In genomic region chr19:44613295-44614168, GRCh38 we compare ENCODE assay signal across 1 cellular context.
TF ChIP-seq lines count a peak whose summit lies in the region.

TSS of gene IGSF23 (plus strand) at chr19:44613563. CDS start at chr19:44613646, 83 bp downstream.

TF ChIP-seq in HepG2, 621 proteins besides CTCF, POLR2A, EP300 and RAD21 (continued from another document and continues in another):
- TF ChIP-seq FOXO4 (CRISPR knock-in tag; conservative IDR thresholded peaks at IDR 0.05) = no peak
- no peak for TF ChIP-seq ZNF619 (CRISPR knock-in tag; IDR thresholded peaks at IDR 0.05)
- peak; percentile 91 for TF ChIP-seq ZNF276 (CRISPR knock-in tag; IDR thresholded peaks at IDR 0.05; ENCODE audit: low read depth)
- peak; percentile 23; the same call in 1 of the 2 replicates for TF ChIP-seq THRA (CRISPR knock-in tag; IDR thresholded peaks at IDR 0.05; ENCODE audit: borderline replicate concordance)
- TF ChIP-seq ATF6 (CRISPR knock-in tag; conservative IDR thresholded peaks at IDR 0.05) = no peak
- TF ChIP-seq ZNF597 (CRISPR knock-in tag; IDR thresholded peaks at IDR 0.05) = no peak
- TF ChIP-seq ZNF687 (CRISPR knock-in tag; IDR thresholded peaks at IDR 0.05) = peak; percentile 94
- TF ChIP-seq ZNF501 (CRISPR knock-in tag; IDR thresholded peaks at IDR 0.05) = no peak
- no peak for TF ChIP-seq ZNF558 (CRISPR knock-in tag; IDR thresholded peaks at IDR 0.05; ENCODE audit: borderline replicate concordance)
- no peak; the same call in 1 of the 2 replicates for TF ChIP-seq ZNF281 (CRISPR knock-in tag; IDR thresholded peaks at IDR 0.05; ENCODE audit: borderline replicate concordance)
- no peak for TF ChIP-seq ZNF180 (CRISPR knock-in tag; IDR thresholded peaks at IDR 0.05; ENCODE audit: borderline replicate concordance, low read depth)
- TF ChIP-seq ZBTB7B (CRISPR knock-in tag; IDR thresholded peaks at IDR 0.05) = peak; percentile 48
- TF ChIP-seq GATAD1 (CRISPR knock-in tag; IDR thresholded peaks at IDR 0.05) = no peak
- TF ChIP-seq SRY (CRISPR knock-in tag; IDR thresholded peaks at IDR 0.05) = 0 out of 2 replicates have a peak, but pooled peaks have one; percentile 28
- no peak for TF ChIP-seq ZNF550 (CRISPR knock-in tag; IDR thresholded peaks at IDR 0.05; ENCODE audit: borderline replicate concordance)
- TF ChIP-seq ZC3H13 (CRISPR knock-in tag; IDR thresholded peaks at IDR 0.05) = no peak; the same call in 1 of the 2 replicates
- TF ChIP-seq ZFY (CRISPR knock-in tag; IDR thresholded peaks at IDR 0.05) = 0 out of 2 replicates have a peak, but pooled peaks have one; percentile 29
- TF ChIP-seq TRIM24 (CRISPR knock-in tag; IDR thresholded peaks at IDR 0.05) = no peak
- no peak for TF ChIP-seq ATF7 (IDR thresholded peaks at IDR 0.05)
- no peak; the same call in 1 of the 2 replicates for TF ChIP-seq ATF7 (CRISPR knock-in tag; IDR thresholded peaks at IDR 0.05)
- TF ChIP-seq BCL6 (CRISPR knock-in tag; IDR thresholded peaks at IDR 0.05) = peak; percentile 76
- peak; percentile 43; the same call in 1 of the 2 replicates for TF ChIP-seq DMAP1 (CRISPR knock-in tag; IDR thresholded peaks at IDR 0.05)
- no peak for TF ChIP-seq MBD4 (IDR thresholded peaks at IDR 0.05; ENCODE audit: borderline replicate concordance, low read length)
- no peak for TF ChIP-seq ZNF460 (CRISPR knock-in tag; IDR thresholded peaks at IDR 0.05; ENCODE audit: borderline replicate concordance)
- no peak for TF ChIP-seq SRSF1 (optimal IDR thresholded peaks at IDR 0.05; ENCODE audit: low read depth, low read length)
- TF ChIP-seq KDM1A (CRISPR knock-in tag; IDR thresholded peaks at IDR 0.05) = peak; percentile 50; the same call in 1 of the 2 replicates
- TF ChIP-seq RARA (CRISPR knock-in tag; IDR thresholded peaks at IDR 0.05) = peak; percentile 84
- TF ChIP-seq ISL2 (CRISPR knock-in tag; IDR thresholded peaks at IDR 0.05) = peak; percentile 62; the same call in 1 of the 2 replicates
- 0 out of 2 replicates have a peak, but pooled peaks have one; percentile 40 for TF ChIP-seq HMGXB3 (CRISPR knock-in tag; IDR thresholded peaks at IDR 0.05; ENCODE audit: borderline replicate concordance)
- no peak for TF ChIP-seq ZNF20 (CRISPR knock-in tag; IDR thresholded peaks at IDR 0.05)
- no peak for TF ChIP-seq E2F5 (CRISPR knock-in tag; conservative IDR thresholded peaks at IDR 0.05)
- peak; percentile 68 for TF ChIP-seq ZFP90 (CRISPR knock-in tag; IDR thresholded peaks at IDR 0.05; ENCODE audit: borderline replicate concordance)
- TF ChIP-seq HDAC1 (CRISPR knock-in tag; IDR thresholded peaks at IDR 0.05) = peak; percentile 46; the same call in 1 of the 2 replicates
- 0 out of 2 replicates have a peak, but pooled peaks have one; percentile 29 for TF ChIP-seq ZNF251 (CRISPR knock-in tag; IDR thresholded peaks at IDR 0.05)
- TF ChIP-seq FOSL1 (CRISPR knock-in tag; IDR thresholded peaks at IDR 0.05; ENCODE audit: borderline replicate concordance) = no peak
- TF ChIP-seq ETS1 (CRISPR knock-in tag; IDR thresholded peaks at IDR 0.05) = no peak
- TF ChIP-seq ZNF253 (CRISPR knock-in tag; IDR thresholded peaks at IDR 0.05; ENCODE audit: borderline replicate concordance) = no peak
- TF ChIP-seq ZNF441 (CRISPR knock-in tag; IDR thresholded peaks at IDR 0.05; ENCODE audit: borderline replicate concordance) = no peak; the same call in 1 of the 2 replicates
